In the genomic region with DNA sequence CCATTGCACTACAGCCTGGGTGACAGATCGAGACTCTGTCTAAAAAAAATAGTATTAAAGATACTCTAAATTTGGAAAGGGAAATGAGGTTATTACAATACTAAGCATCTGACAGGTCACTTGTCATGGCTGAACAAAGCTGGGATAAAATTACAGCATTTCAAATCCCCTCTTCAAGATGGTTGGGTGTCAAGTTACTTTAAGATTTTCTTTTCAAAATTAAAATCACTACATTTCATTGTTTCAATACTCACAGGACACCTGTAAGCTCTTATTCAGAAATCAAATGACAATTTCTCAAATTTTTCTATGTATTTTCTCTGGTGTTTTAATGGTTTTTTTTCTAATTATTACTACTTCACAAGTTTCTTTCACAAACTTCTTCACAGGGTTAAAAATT, we compare ENCODE assay signal across 12 cellular contexts. TPM values are rescaled to one million over a fixed set of nuclear protein-coding genes. Genes with fewer than 3 reads are reported as not detected.
A peak's percentile ranks its signal among the peaks of the same experiment; 100 is the strongest.
DNase-seq lines count a peak whose midpoint lies in the region; ATAC-seq, FAIRE-seq and TF ChIP-seq lines count a peak whose summit lies in the region.
"Had no signal": no experiment of that assay in that cellular context is flagged by ENCODE, and none has a peak within 500 bp of the region (broad histone marks: within the 10 kb centered on the region; RNA-seq: fewer than 3 reads in every experiment).

No MANE protein-coding gene starts in this region.

- no peak overlapping the region for H2AK5ac ChIP-seq in H1 (ENCODE audit: low read depth, low read length)

- no peak for TF ChIP-seq RAD21 in H1 (IDR thresholded peaks at IDR 0.05 in 1 of 2, conservative IDR thresholded peaks at IDR 0.05 in 1 of 2; ENCODE audit: low read depth in 2 of 2, low read length in 2 of 2)

- no peak overlapping the region for H2BK12ac ChIP-seq in H1 (ENCODE audit: low read depth, low read length)

- peaks cover 18 to 19% of the 10 kb centered on the region in 2 experiments for H4K20me1 ChIP-seq in H1 (replicated peaks in 1 of 2; ENCODE audit: control insufficient read depth in 1 of 2, insufficient read depth in 2 of 2, low read length in 2 of 2)

- H2BK15ac ChIP-seq in H1 (ENCODE audit: low read length) = no peak overlapping the region

- H3K9me3 ChIP-seq in H1 (ENCODE audit: insufficient read depth in 2 of 2, low read depth in 1 of 2, low read length in 1 of 2) (no peaks in the 10 kb centered on the region), right atrium auricular region (no peaks in the 10 kb centered on the region)
- H3K9me3 ChIP-seq: uterus had no signal

- H3K4me1 ChIP-seq in H1 (replicated peaks in 1 of 4; ENCODE audit: control insufficient read depth in 3 of 4, insufficient read depth in 4 of 4, low read length in 3 of 4) (peaks cover 0 to 9% (median 3%) of the 10 kb centered on the region in 4 experiments; a peak in 4 of 7 replicates), right atrium auricular region (peaks cover 0 to 35% of the 10 kb centered on the region in 2 donors)

- no peak overlapping the region for H3K14ac ChIP-seq in H1 (ENCODE audit: insufficient read length)

- H3K4me2 ChIP-seq in H1 (ENCODE audit: insufficient read depth in 1 of 2, low read depth in 2 of 2, low read length in 2 of 2) = no peak overlapping the region; a peak in 1 of 4 replicates

- H3K36me3 ChIP-seq in H1 (ENCODE audit: control insufficient read depth in 2 of 4, insufficient read depth in 4 of 4, low read length in 3 of 4) (peaks cover 52 to 100% (median 88%) of the 10 kb centered on the region in 4 experiments), right atrium auricular region (peaks cover 85% of the 10 kb centered on the region)
- H3K36me3 ChIP-seq: uterus had no signal

- ATAC-seq in stimulated activated naive CD8-positive, alpha-beta T cell treated with anti-CD3 and anti-CD28 coated beads, Interleukin-15, amount 100 ng/mL, for 72 hours = no peak
- ATAC-seq in activated CD4-positive, CD25-positive, alpha-beta regulatory T cell treated with anti-CD3 and anti-CD28 coated beads, Interleukin-2, amount 50 U/mL, for 24 hours = no peak
- ATAC-seq: Right ventricle myocardium inferior had no signal

- H3K4ac ChIP-seq in H1 (replicated peaks; ENCODE audit: insufficient read length, low read depth, low read length) = no peak overlapping the region

- CTCF ChIA-PET in H1 (lab: Charles Lee; ENCODE audit: partially characterized antibody) = interaction anchor here (0.7 kb wide), 1 partner anchor 56 kb away, joined by 3 read pairs; no protein-coding TSS in a partner anchor

- POLR2A ChIA-PET in H1 (lab: Charles Lee; ENCODE audit: partially characterized antibody) = interaction anchor here (1.0 to 16.4 kb wide), 7 partner anchors 10 to 540 kb away, joined by 3 to 495 read pairs (median 5); no protein-coding TSS in a partner anchor

- no peak overlapping the region for H3K9ac ChIP-seq in H1 (replicated peaks in 1 of 4; ENCODE audit: extremely low read depth in 1 of 4, low read depth in 3 of 4, low read length in 3 of 4)

- H3K18ac ChIP-seq in H1 (ENCODE audit: extremely low read depth, low read length) = no peak overlapping the region

- peak overlapping the region; percentile 99 for H3K4me3 Mint-ChIP-seq in activated naive CD4-positive, alpha-beta T cell treated with anti-CD3 and anti-CD28 coated beads, Interleukin-2, amount 50 U/mL, for 24 hours
- peak overlapping the region; percentile 60 to 74 for H3K4me3 Mint-ChIP-seq in stimulated activated naive CD8-positive, alpha-beta T cell treated with anti-CD3 and anti-CD28 coated beads, Interleukin-15, amount 100 ng/mL, for 72 hours

- no peak; a peak in 1 of 3 replicates for TF ChIP-seq POLR2A in H1 (IDR thresholded peaks at IDR 0.05; ENCODE audit: control extremely low read depth in 1 of 2, low read depth in 2 of 2, low read length in 2 of 2)

- H4K8ac ChIP-seq in H1 (ENCODE audit: extremely low read depth, insufficient read depth, low read length) = no peak overlapping the region

- peaks cover 55% of the 10 kb centered on the region for H3K36me3 Mint-ChIP-seq in activated naive CD4-positive, alpha-beta T cell treated with anti-CD3 and anti-CD28 coated beads, Interleukin-2, amount 50 U/mL, for 24 hours

- DNase-seq in activated naive CD4-positive, alpha-beta T cell treated with Interleukin-2 at 50 U/mL for 16 hours = no peak
- DNase-seq in RKO (ENCODE audit: low spot score) = peak; percentile 30
- no peak for DNase-seq in H1 (ENCODE audit: low read depth in 1 of 2, low spot score in 2 of 2)
- no peak for DNase-seq in stimulated activated naive CD8-positive, alpha-beta T cell treated with anti-CD3 and anti-CD28 coated beads, Interleukin-15, amount 100 ng/mL, for 72 hours
- DNase-seq in activated effector memory CD4-positive, alpha-beta T cell treated with anti-CD3 and anti-CD28 coated beads, Interleukin-2, amount 50 U/mL, for 16 hours = no peak
- no peak for DNase-seq in right atrium auricular region (ENCODE audit: low spot score)
- DNase-seq: GF-D8, NCI-H226, uterus had no signal

- FAIRE-seq in H1 (lab: Jason Lieb, UNC) = no peak

- no peak overlapping the region for H2BK120ac ChIP-seq in H1 (replicated peaks; ENCODE audit: low read depth, low read length)

- no peaks in the 10 kb centered on the region for H3K9me3 Mint-ChIP-seq in activated naive CD4-positive, alpha-beta T cell treated with anti-CD3 and anti-CD28 coated beads, Interleukin-2, amount 50 U/mL, for 24 hours
- no peaks in the 10 kb centered on the region for H3K9me3 Mint-ChIP-seq in stimulated activated naive CD8-positive, alpha-beta T cell treated with anti-CD3 and anti-CD28 coated beads, Interleukin-15, amount 100 ng/mL, for 72 hours

- no peak for TF ChIP-seq CTCF in H1 (IDR thresholded peaks at IDR 0.05; ENCODE audit: control extremely low read depth in 1 of 3, insufficient read depth in 1 of 3, low read depth in 1 of 3, low read length in 3 of 3)
- TF ChIP-seq CTCF in right atrium auricular region (IDR thresholded peaks at IDR 0.05) = no peak

- no peak overlapping the region for H2BK5ac ChIP-seq in H1 (ENCODE audit: low read depth, low read length)

- 90% methylated on average over 1 of the region's 1 CpG; no CpG with 5 or more reads in 1 of the 2 experiments for WGBS in H1 (ENCODE audit: extremely low coverage in 1 of 2, insufficient coverage in 1 of 2, insufficient read length in 1 of 2, insufficient replicate concordance in 2 of 2, low coverage in 1 of 2, low lambda C conversion rate in 2 of 2, missing lambda C conversion rate in 1 of 2), 2 experiments

- no peak overlapping the region for H3K23ac ChIP-seq in H1 (ENCODE audit: insufficient read length)

- H3K27ac Mint-ChIP-seq in activated naive CD4-positive, alpha-beta T cell treated with anti-CD3 and anti-CD28 coated beads, Interleukin-2, amount 50 U/mL, for 24 hours = peak overlapping the region; percentile 27
- peak overlapping the region; percentile 46 to 54 for H3K27ac Mint-ChIP-seq in stimulated activated naive CD8-positive, alpha-beta T cell treated with anti-CD3 and anti-CD28 coated beads, Interleukin-15, amount 100 ng/mL, for 72 hours

- H3K4me1 Mint-ChIP-seq in activated naive CD4-positive, alpha-beta T cell treated with anti-CD3 and anti-CD28 coated beads, Interleukin-2, amount 50 U/mL, for 24 hours = peaks cover 71% of the 10 kb centered on the region
- peaks cover 51% of the 10 kb centered on the region for H3K4me1 Mint-ChIP-seq in stimulated activated naive CD8-positive, alpha-beta T cell treated with anti-CD3 and anti-CD28 coated beads, Interleukin-15, amount 100 ng/mL, for 72 hours

- H4K5ac ChIP-seq in H1 (ENCODE audit: insufficient read length, low read depth, low read length) = no peak overlapping the region

- H3K79me1 ChIP-seq in H1 (ENCODE audit: low read depth, low read length) = no peaks in the 10 kb centered on the region

- H4K91ac ChIP-seq in H1 (replicated peaks; ENCODE audit: insufficient read length, low read length) = no peak overlapping the region

- no peaks in the 10 kb centered on the region for H3K27me3 ChIP-seq in H1 (replicated peaks in 1 of 4; ENCODE audit: control insufficient read depth in 3 of 4, extremely low read depth in 1 of 4, insufficient read depth in 3 of 4, low read length in 3 of 4)
- H3K27me3 ChIP-seq in right atrium auricular region = no peaks in the 10 kb centered on the region
- H3K27me3 ChIP-seq: uterus had no signal

- H3K56ac ChIP-seq in H1 (replicated peaks; ENCODE audit: insufficient read length, low read depth, low read length) = no peak overlapping the region

- no peaks in the 10 kb centered on the region for H3K27me3 Mint-ChIP-seq in activated naive CD4-positive, alpha-beta T cell treated with anti-CD3 and anti-CD28 coated beads, Interleukin-2, amount 50 U/mL, for 24 hours
- no peaks in the 10 kb centered on the region for H3K27me3 Mint-ChIP-seq in stimulated activated naive CD8-positive, alpha-beta T cell treated with anti-CD3 and anti-CD28 coated beads, Interleukin-15, amount 100 ng/mL, for 72 hours

- peak overlapping the region in 1 of 4 experiments; percentile 91; a peak in 2 of 8 replicates for H3K4me3 ChIP-seq in H1 (ENCODE audit: extremely low read depth in 1 of 4, insufficient read depth in 2 of 4, low read depth in 3 of 4, low read length in 4 of 4)
- H3K4me3 ChIP-seq in right atrium auricular region = no peak overlapping the region
- H3K4me3 ChIP-seq: uterus had no signal

- no peak overlapping the region for H2BK20ac ChIP-seq in H1 (ENCODE audit: low read length)

- H3K27ac ChIP-seq in H1 (ENCODE audit: low read depth, low read length) (no peak overlapping the region), right atrium auricular region (no peak overlapping the region)
- H3K27ac ChIP-seq: uterus had no signal

- peaks cover 14 to 61% of the 10 kb centered on the region in 2 experiments for H3K79me2 ChIP-seq in H1 (ENCODE audit: control insufficient read depth in 1 of 2, insufficient read depth in 2 of 2, low read length in 2 of 2)

- no peak overlapping the region for H2AFZ ChIP-seq in H1 (ENCODE audit: low read length)

- TF ChIP-seq EP300 in H1 (IDR thresholded peaks at IDR 0.05; ENCODE audit: borderline replicate concordance in 1 of 2, low read depth in 2 of 2, low read length in 2 of 2) = no peak

- H3K23me2 ChIP-seq in H1 (ENCODE audit: low read depth, low read length) = no peaks in the 10 kb centered on the region; the same call in 1 of the 2 replicates

RNA-seq across cellular contexts. Expression of a gene that starts 5.7 kb away (rescaled TPM):
- 202 and 212 TPM in 2 replicates for total RNA-seq in H1 (2021; fragmentation: NEBNext Ultra II Directional; extraction: Animal tissue kit (Norgen Biotek cat#: 25700))
- 45.8 and 64.7 TPM in 2 replicates for polyA plus RNA-seq in H1 (2011; rRNA removed)
- 114 TPM for polyA plus RNA-seq in H1 (2011; cell fraction: cytosol; rRNA removed)
- 63.1 TPM for polyA plus RNA-seq in H1 (2011; cell fraction: nucleus; rRNA removed)
- polyA plus RNA-seq in H1 (2012, experiment 1 of 2) = 63.0 to 156 TPM (median 74.1 TPM) in 4 replicates
- polyA plus RNA-seq in H1 (2012, experiment 2 of 2) = 28.4 TPM
- polyA plus RNA-seq in H1 (2013, experiment 1 of 2) = 252 TPM
- polyA plus RNA-seq in H1 (2013, experiment 2 of 2) = 227 TPM
- 71.9 and 81.3 TPM in 2 replicates for polyA minus RNA-seq in H1 (2011; rRNA and poly(A)+ RNA removed)
- polyA minus RNA-seq in H1 (2011; cell fraction: cytosol; rRNA and poly(A)+ RNA removed) = 61.6 TPM
- 339 TPM for polyA minus RNA-seq in H1 (2011; cell fraction: nucleus; rRNA and poly(A)+ RNA removed)
- total RNA-seq in right atrium auricular region = 10 to 100 TPM; 33.0 to 36.0 TPM

RNA-seq across cellular contexts. Expression of a gene that starts 5.8 kb away (rescaled TPM):
- 21.5 and 24.5 TPM in 2 replicates for total RNA-seq in H1 (2021; fragmentation: NEBNext Ultra II Directional; extraction: Animal tissue kit (Norgen Biotek cat#: 25700))
- 3.9 and 14.7 TPM in 2 replicates for polyA plus RNA-seq in H1 (2011; rRNA removed)
- 12.6 TPM for polyA plus RNA-seq in H1 (2011; cell fraction: cytosol; rRNA removed)
- 2.6 TPM for polyA plus RNA-seq in H1 (2011; cell fraction: nucleus; rRNA removed)
- 9.6 to 25.4 TPM (median 13.4 TPM) in 4 replicates for polyA plus RNA-seq in H1 (2012, experiment 1 of 2)
- 2.5 TPM for polyA plus RNA-seq in H1 (2012, experiment 2 of 2)
- 12.0 TPM for polyA plus RNA-seq in H1 (2013, experiment 1 of 2)
- 11.7 TPM for polyA plus RNA-seq in H1 (2013, experiment 2 of 2)
- 7.6 and 14.9 TPM in 2 replicates for polyA minus RNA-seq in H1 (2011; rRNA and poly(A)+ RNA removed)
- 7.9 TPM for polyA minus RNA-seq in H1 (2011; cell fraction: cytosol; rRNA and poly(A)+ RNA removed)
- polyA minus RNA-seq in H1 (2011; cell fraction: nucleus; rRNA and poly(A)+ RNA removed) = 12.8 TPM
- total RNA-seq in right atrium auricular region = 10 to 100 TPM; 29.5 to 37.2 TPM

RNA-seq across cellular contexts. Expression of a gene that starts 48.5 kb away (rescaled TPM):
- total RNA-seq in H1 (2021; fragmentation: NEBNext Ultra II Directional; extraction: Animal tissue kit (Norgen Biotek cat#: 25700)) = 30.4 and 33.7 TPM in 2 replicates
- polyA plus RNA-seq in H1 (2011; rRNA removed) = 8.0 and 8.8 TPM in 2 replicates
- 9.8 TPM for polyA plus RNA-seq in H1 (2011; cell fraction: cytosol; rRNA removed)
- polyA plus RNA-seq in H1 (2011; cell fraction: nucleus; rRNA removed) = 15.3 TPM
- polyA plus RNA-seq in H1 (2012, experiment 1 of 2) = 11.4 to 20.0 TPM (median 15.0 TPM) in 4 replicates
- polyA plus RNA-seq in H1 (2012, experiment 2 of 2) = 2.8 TPM
- 16.0 TPM for polyA plus RNA-seq in H1 (2013, experiment 1 of 2)
- 15.3 TPM for polyA plus RNA-seq in H1 (2013, experiment 2 of 2)
- 19.8 and 20.5 TPM in 2 replicates for polyA minus RNA-seq in H1 (2011; rRNA and poly(A)+ RNA removed)
- polyA minus RNA-seq in H1 (2011; cell fraction: cytosol; rRNA and poly(A)+ RNA removed) = 10.5 TPM
- polyA minus RNA-seq in H1 (2011; cell fraction: nucleus; rRNA and poly(A)+ RNA removed) = 50.3 TPM
- total RNA-seq in right atrium auricular region = 10 to 100 TPM; 15.9 to 16.4 TPM
